ENCODE assay signal across 8 cellular contexts in genomic region chr19:7679771-7680605, GRCh38. TPM values are rescaled to one million over a fixed set of nuclear protein-coding genes. Genes with fewer than 3 reads are reported as not detected.
DNase-seq lines count a peak whose midpoint lies in the region; ATAC-seq and TF ChIP-seq lines count a peak whose summit lies in the region.

No MANE protein-coding gene starts in this region.

- no peak overlapping the region for H3K27ac ChIP-seq in HUES64 (ENCODE audit: low read depth, low read length)
- peak overlapping the region; percentile 91 for H3K27ac ChIP-seq in naive thymus-derived CD4-positive, alpha-beta T cell (ENCODE audit: low read depth, low read length)

- H3K4me3 Mint-ChIP-seq in chondrocyte (ENCODE audit: unreplicated experiment): peak overlapping the region; percentile 48
- H3K4me3 Mint-ChIP-seq in naive thymus-derived CD4-positive, alpha-beta T cell: peak overlapping the region; percentile 76 to 96 (median 86)

- no peaks in the 10 kb centered on the region for H3K9me3 ChIP-seq in BE2C
- no peaks in the 10 kb centered on the region for H3K9me3 ChIP-seq in HUES64 (ENCODE audit: insufficient read depth, low read depth, low read length)
- H3K9me3 ChIP-seq in naive thymus-derived CD4-positive, alpha-beta T cell (ENCODE audit: control insufficient read depth in 2 of 3, low read length in 3 of 3): no peaks in the 10 kb centered on the region

- intact Hi-C loops in naive thymus-derived CD4-positive, alpha-beta T cell (cut with micrococcal nuclease): loop anchor here (1.0 to 2.0 kb wide), 10 partner anchors 28 to 581 kb away; partner anchors contain the start of genes PET100 (in 1 of the 2), TIMM44 (in 1 of the 2) and XAB2 (in 1 of the 2)

- H3K27me3 Mint-ChIP-seq in chondrocyte (ENCODE audit: low read depth): peaks cover 24% of the 10 kb centered on the region
- peaks cover 6 to 23% (median 9%) of the 10 kb centered on the region in 5 donors for H3K27me3 Mint-ChIP-seq in naive thymus-derived CD4-positive, alpha-beta T cell

- H3K36me3 ChIP-seq in BE2C (peaks cover 11% of the 10 kb centered on the region), HUES64 (ENCODE audit: insufficient read depth, low read length) (peaks cover 11% of the 10 kb centered on the region)
- peaks cover 0 to 28% (median 0%) of the 10 kb centered on the region in 3 experiments for H3K36me3 ChIP-seq in naive thymus-derived CD4-positive, alpha-beta T cell (ENCODE audit: control insufficient read depth in 2 of 3, insufficient read depth in 3 of 3, low read length in 3 of 3)

- H3K4me1 Mint-ChIP-seq in chondrocyte (ENCODE audit: low read depth): peaks cover 11% of the 10 kb centered on the region
- H3K4me1 Mint-ChIP-seq in naive thymus-derived CD4-positive, alpha-beta T cell: peaks cover 22 to 55% (median 44%) of the 10 kb centered on the region in 7 donors

- H3K9ac ChIP-seq in HUES64 (ENCODE audit: low read depth, low read length): no peak overlapping the region

- DNase-seq in BE2C (no peak), chondrocyte (ENCODE audit: low spot score) (no peak), SK-N-DZ (ENCODE audit: low spot score) (no peak), SIG-M5 treated with dmso at 0.1 percent for 504 hours (lab: John Stamatoyannopoulos, UW; ENCODE audit: unreplicated experiment) (no peak)
- DNase-seq in naive thymus-derived CD4-positive, alpha-beta T cell: no peak

- no peak for ATAC-seq in naive thymus-derived CD4-positive, alpha-beta T cell
- ATAC-seq in HG02642 (IDR thresholded peaks at IDR 0.05; ENCODE audit: poor library complexity, unreplicated experiment) (no peak), HG02763 (IDR thresholded peaks at IDR 0.05; ENCODE audit: unreplicated experiment) (no peak)

- peaks cover 5% of the 10 kb centered on the region for H3K36me3 Mint-ChIP-seq in chondrocyte (ENCODE audit: low read depth)
- H3K36me3 Mint-ChIP-seq in naive thymus-derived CD4-positive, alpha-beta T cell: peaks cover 0 to 9% (median 0%) of the 10 kb centered on the region in 5 donors

- 61% methylated on average over 22 of the region's 22 CpGs for WGBS in HUES64

- H3K27ac Mint-ChIP-seq in chondrocyte (ENCODE audit: unreplicated experiment): no peak overlapping the region
- peak overlapping the region; percentile 37 to 91 (median 76) for H3K27ac Mint-ChIP-seq in naive thymus-derived CD4-positive, alpha-beta T cell

- TF ChIP-seq CTCF in BE2C (IDR thresholded peaks at IDR 0.05; ENCODE audit: low read depth, low read length) (no peak), chondrocyte (IDR thresholded peaks at IDR 0.05) (no peak)

- H3K9me3 Mint-ChIP-seq in chondrocyte (ENCODE audit: low read depth): no peaks in the 10 kb centered on the region
- H3K9me3 Mint-ChIP-seq in naive thymus-derived CD4-positive, alpha-beta T cell: peaks cover 0 to 2% (median 0%) of the 10 kb centered on the region in 11 donors

- H3K4me3 ChIP-seq in BE2C (ENCODE audit: low read depth, low read length): peak overlapping the region; percentile 90
- peak overlapping the region; percentile 87 for H3K4me3 ChIP-seq in HUES64 (ENCODE audit: low read length)
- peak overlapping the region; percentile 84 for H3K4me3 ChIP-seq in naive thymus-derived CD4-positive, alpha-beta T cell (ENCODE audit: low read length)

- POLR2A ChIA-PET in naive thymus-derived CD4-positive, alpha-beta T cell (lab: Charles Lee): interaction anchor here (1.1 to 2.2 kb wide), 9 partner anchors 18 to 120 kb away, joined by 3 to 16 read pairs (median 6); partner anchors contain the start of genes CLEC4G, PET100 and XAB2

- H3K27me3 ChIP-seq in BE2C (peaks cover 33% of the 10 kb centered on the region), HUES64 (ENCODE audit: insufficient read depth, low read length) (peaks cover 19% of the 10 kb centered on the region)
- peaks cover 0 to 6% of the 10 kb centered on the region in 2 donors for H3K27me3 ChIP-seq in naive thymus-derived CD4-positive, alpha-beta T cell (ENCODE audit: control insufficient read depth in 2 of 2, insufficient read depth in 2 of 2, low read length in 2 of 2)

- H3K4me1 ChIP-seq in BE2C (no peaks in the 10 kb centered on the region), HUES64 (ENCODE audit: insufficient read depth, low read length) (peaks cover 2% of the 10 kb centered on the region; the same call in 1 of the 2 replicates)
- peaks cover 26 to 32% of the 10 kb centered on the region in 2 donors for H3K4me1 ChIP-seq in naive thymus-derived CD4-positive, alpha-beta T cell (ENCODE audit: control insufficient read depth in 2 of 2, insufficient read depth in 2 of 2, low read length in 2 of 2)

- CTCF ChIA-PET in naive thymus-derived CD4-positive, alpha-beta T cell (lab: Charles Lee): interaction anchor here (0.7 to 3.2 kb wide), 18 partner anchors 9 to 152 kb away, joined by 3 to 55 read pairs (median 5); partner anchors contain the start of gene STXBP2

RNA-seq across cellular contexts. Expression of gene TRAPPC5, which starts 0.6 kb away (rescaled TPM):
- 514 TPM for polyA plus RNA-seq in BE2C (2012; ENCODE audit: insufficient read depth, insufficient read length, low read depth)
- polyA plus RNA-seq in HUES64 (2013, experiment 1 of 2): 37.3 TPM
- 34.3 TPM for polyA plus RNA-seq in HUES64 (2013, experiment 2 of 2)
- 94.3 to 107 TPM (median 97.2 TPM) in 3 replicates for total RNA-seq in chondrocyte
- 10 to 100 TPM; 43.7 to 79.3 (median 75.4) TPM for total RNA-seq in naive thymus-derived CD4-positive, alpha-beta T cell
- polyA plus RNA-seq in naive thymus-derived CD4-positive, alpha-beta T cell: 100 to 1,000 TPM; 165 to 191 TPM
- polyA plus RNA-seq in SK-N-DZ (2014; cell fraction: cytosol; rRNA removed): 93.9 and 110 TPM in 2 replicates
- polyA plus RNA-seq in SK-N-DZ (2014; cell fraction: nucleus; rRNA removed): 81.8 and 91.1 TPM in 2 replicates

RNA-seq across cellular contexts. Expression of gene MCEMP1, which starts 3.1 kb away (rescaled TPM):
- not detected for polyA plus RNA-seq in BE2C (2012; ENCODE audit: insufficient read depth, insufficient read length, low read depth)
- polyA plus RNA-seq in HUES64 (2013, experiment 1 of 2): not detected
- polyA plus RNA-seq in HUES64 (2013, experiment 2 of 2): not detected
- not detected in 3 replicates for total RNA-seq in chondrocyte
- 10 to 100 TPM in 1 of 5 experiments, 1 to 10 TPM in 1, not detected in 3; 1.2 to 12.3 TPM for total RNA-seq in naive thymus-derived CD4-positive, alpha-beta T cell
- polyA plus RNA-seq in naive thymus-derived CD4-positive, alpha-beta T cell: not detected
- polyA plus RNA-seq in SK-N-DZ (2014; cell fraction: cytosol; rRNA removed): not detected in 2 replicates
- not detected in 2 replicates for polyA plus RNA-seq in SK-N-DZ (2014; cell fraction: nucleus; rRNA removed)

RNA-seq across cellular contexts. Expression of gene RETN, which starts 11.1 kb away (rescaled TPM):
- polyA plus RNA-seq in BE2C (2012; ENCODE audit: insufficient read depth, insufficient read length, low read depth): not detected
- not detected for polyA plus RNA-seq in HUES64 (2013, experiment 1 of 2)
- not detected for polyA plus RNA-seq in HUES64 (2013, experiment 2 of 2)
- not detected in 3 replicates for total RNA-seq in chondrocyte
- total RNA-seq in naive thymus-derived CD4-positive, alpha-beta T cell: 1 to 10 TPM in 1 of 5 experiments, not detected in 4; 3.4 TPM
- not detected for polyA plus RNA-seq in naive thymus-derived CD4-positive, alpha-beta T cell
- not detected in 2 replicates for polyA plus RNA-seq in SK-N-DZ (2014; cell fraction: cytosol; rRNA removed)
- polyA plus RNA-seq in SK-N-DZ (2014; cell fraction: nucleus; rRNA removed): not detected in 2 replicates

RNA-seq across cellular contexts. Expression of gene FCER2, which starts 21.9 kb away (rescaled TPM):
- not detected for polyA plus RNA-seq in BE2C (2012; ENCODE audit: insufficient read depth, insufficient read length, low read depth)
- polyA plus RNA-seq in HUES64 (2013, experiment 1 of 2): not detected
- polyA plus RNA-seq in HUES64 (2013, experiment 2 of 2): not detected
- not detected in 3 replicates for total RNA-seq in chondrocyte
- 1 to 10 TPM in 2 of 5 experiments, under 1 TPM in 1, not detected in 2; 0.32 to 3.8 (median 1.3) TPM for total RNA-seq in naive thymus-derived CD4-positive, alpha-beta T cell
- polyA plus RNA-seq in naive thymus-derived CD4-positive, alpha-beta T cell: under 1 TPM; 0.48 to 0.52 TPM
- polyA plus RNA-seq in SK-N-DZ (2014; cell fraction: cytosol; rRNA removed): not detected in 2 replicates
- not detected in 2 replicates for polyA plus RNA-seq in SK-N-DZ (2014; cell fraction: nucleus; rRNA removed)

RNA-seq across cellular contexts. Expression of gene STXBP2, which starts 43.1 kb away (rescaled TPM):
- 2.0 TPM for polyA plus RNA-seq in BE2C (2012; ENCODE audit: insufficient read depth, insufficient read length, low read depth)
- 33.4 TPM for polyA plus RNA-seq in HUES64 (2013, experiment 1 of 2)
- polyA plus RNA-seq in HUES64 (2013, experiment 2 of 2): 34.7 TPM
- 2.7 to 10.2 TPM (median 8.1 TPM) in 3 replicates for total RNA-seq in chondrocyte
- total RNA-seq in naive thymus-derived CD4-positive, alpha-beta T cell: 100 to 1,000 TPM; 158 to 411 (median 187) TPM
- 10 to 100 TPM; 52.8 to 61.1 TPM for polyA plus RNA-seq in naive thymus-derived CD4-positive, alpha-beta T cell
- polyA plus RNA-seq in SK-N-DZ (2014; cell fraction: cytosol; rRNA removed): 0.58 and 0.74 TPM in 2 replicates
- 4.6 and 6.9 TPM in 2 replicates for polyA plus RNA-seq in SK-N-DZ (2014; cell fraction: nucleus; rRNA removed)
